27 cellular contexts compared by ENCODE assay signal in genomic region chr10:48194830-48195229, GRCh38.
DNase-seq lines count a peak whose midpoint lies in the region; ATAC-seq and TF ChIP-seq lines count a peak whose summit lies in the region.
"Had no signal": no experiment of that assay in that cellular context is flagged by ENCODE, and none has a peak within 500 bp of the region (broad histone marks: within the 10 kb centered on the region; RNA-seq: fewer than 3 reads in every experiment).

No MANE protein-coding gene starts in this region.

- peaks cover 3% of the 10 kb centered on the region for H3K4me1 ChIP-seq in colonic mucosa
- peaks cover 6 to 12% of the 10 kb centered on the region in 2 donors for H3K4me1 ChIP-seq in mucosa of rectum (ENCODE audit: control insufficient read depth in 2 of 2, insufficient read depth in 2 of 2, low read length in 2 of 2)
- H3K4me1 ChIP-seq: ascending aorta, tibial nerve had no signal

- no peaks in the 10 kb centered on the region for H3K9me3 Mint-ChIP-seq in Calu3 (ENCODE audit: low read depth, unreplicated experiment)
- H3K9me3 Mint-ChIP-seq in activated CD4-positive, alpha-beta T cell treated with anti-CD3 and anti-CD28 coated beads, Interleukin-2, amount 10 ng/mL, durations not matched to agents 24 days and 14 days = no peaks in the 10 kb centered on the region
- H3K9me3 Mint-ChIP-seq: activated T-helper 1 cell treated with anti-CD3 and anti-CD28 coated beads, Interleukin-12 subunit alpha, Interleukin-12 subunit beta, Interleukin-2, Interleukin-4 antibody, amounts not matched to agents 30 ng/mL and 10 ng/mL and 1 ng/mL, durations not matched to agents 14 hours and 24 hours and 36 hours; GM23338; T-helper 2 cell treated with Interferon-gamma antibody and Interleukin-4, amounts not matched to agents 5 μg/mL and 100 μg/mL, for 36 hours had no signal

- intact Hi-C loops in Calu3 (cut with micrococcal nuclease; ENCODE audit: unreplicated experiment) (no loop called here), colonic mucosa (cut with DNase I) (no loop called here)
- intact Hi-C loops in activated CD4-positive, alpha-beta T cell treated with anti-CD3 and anti-CD28 coated beads, Interleukin-2, amount 10 ng/mL, durations not matched to agents 24 days and 14 days (cut with micrococcal nuclease) = no loop called here

- no peak overlapping the region for H3K4me3 Mint-ChIP-seq in Calu3 (ENCODE audit: low read depth, unreplicated experiment)
- no peak overlapping the region for H3K4me3 Mint-ChIP-seq in activated CD4-positive, alpha-beta T cell treated with anti-CD3 and anti-CD28 coated beads, Interleukin-2, amount 10 ng/mL, durations not matched to agents 24 days and 14 days
- H3K4me3 Mint-ChIP-seq: activated T-helper 1 cell treated with anti-CD3 and anti-CD28 coated beads, Interleukin-12 subunit alpha, Interleukin-12 subunit beta, Interleukin-2, Interleukin-4 antibody, amounts not matched to agents 30 ng/mL and 10 ng/mL and 1 ng/mL, durations not matched to agents 14 hours and 24 hours and 36 hours; CD4-positive, CD25-positive, alpha-beta regulatory T cell; GM23338; memory B cell; naive B cell; stimulated activated naive CD8-positive, alpha-beta T cell treated with anti-CD3 and anti-CD28 coated beads, Interleukin-15, Interleukin-2, amounts not matched to agents 100 ng/mL and 50 ng/mL, for 24 hours; T-helper 2 cell treated with Interferon-gamma antibody and Interleukin-4, amounts not matched to agents 5 μg/mL and 100 μg/mL, for 36 hours had no signal

- BruUV-seq in Calu3 (replicated peaks; lab: Mats Ljungman, UMichigan) = no TSS peak

- no peaks in the 10 kb centered on the region for H3K36me3 Mint-ChIP-seq in Calu3 (ENCODE audit: insufficient read depth, unreplicated experiment)
- H3K36me3 Mint-ChIP-seq in activated CD4-positive, alpha-beta T cell treated with anti-CD3 and anti-CD28 coated beads, Interleukin-2, amount 10 ng/mL, durations not matched to agents 24 days and 14 days (ENCODE audit: low read depth) = no peaks in the 10 kb centered on the region
- H3K36me3 Mint-ChIP-seq: activated naive CD4-positive, alpha-beta T cell treated with anti-CD3 and anti-CD28 coated beads, Interleukin-2, amount 50 U/mL, for 72 hours; CD4-positive, CD25-positive, alpha-beta regulatory T cell; memory B cell; naive B cell had no signal

- H3K9me3 ChIP-seq in colonic mucosa (no peaks in the 10 kb centered on the region), mucosa of rectum (ENCODE audit: control insufficient read depth in 2 of 2, low read length in 2 of 2) (no peaks in the 10 kb centered on the region)
- H3K9me3 ChIP-seq: ascending aorta, right atrium auricular region, SK-N-SH, tibial nerve had no signal

- TF ChIP-seq POLR2A in GM18505 (IDR thresholded peaks at IDR 0.05; ENCODE audit: borderline replicate concordance, extremely low read depth, insufficient read depth, insufficient read length) = no peak

- no peak for ATAC-seq in GM18505 (IDR thresholded peaks at IDR 0.05; ENCODE audit: unreplicated experiment)
- ATAC-seq in GM18868 (IDR thresholded peaks at IDR 0.05; ENCODE audit: unreplicated experiment) = no peak
- ATAC-seq: activated naive CD4-positive, alpha-beta T cell treated with anti-CD3 and anti-CD28 coated beads, Interleukin-2, amount 50 U/mL, for 72 hours; GM23338 had no signal

- TF ChIP-seq CTCF in Calu3 (IDR thresholded peaks at IDR 0.05; ENCODE audit: unreplicated experiment) (no peak), colonic mucosa (IDR thresholded peaks at IDR 0.05) (no peak)

- H3K9ac ChIP-seq in colonic mucosa (ENCODE audit: low read depth in 2 of 2, low read length in 2 of 2) (peak overlapping the region in 1 of 2 donors; percentile 4), mucosa of rectum (ENCODE audit: low read depth in 1 of 2, low read length in 2 of 2) (no peak overlapping the region)
- H3K9ac ChIP-seq: SK-N-SH had no signal

- H3K36me3 ChIP-seq in colonic mucosa = no peaks in the 10 kb centered on the region
- no peaks in the 10 kb centered on the region for H3K36me3 ChIP-seq in mucosa of rectum (ENCODE audit: control insufficient read depth in 2 of 2, insufficient read depth in 2 of 2, low read length in 2 of 2)
- H3K36me3 ChIP-seq: ascending aorta, right atrium auricular region, tibial nerve had no signal

- DNase-seq in Calu3 (peak; percentile 22), HuH-7 (ENCODE audit: low spot score) (peak; percentile 30), colonic mucosa (peak; percentile 66), NCI-H2196 treated with DMSO at 0.1 percent for 48 hours (lab: John Stamatoyannopoulos, UW; ENCODE audit: unreplicated experiment) (no peak)
- DNase-seq in activated CD4-positive, alpha-beta T cell treated with anti-CD3 and anti-CD28 coated beads, Interleukin-2, amount 10 ng/mL, durations not matched to agents 24 days and 14 days = no peak
- DNase-seq: activated CD4-positive, alpha-beta T cell treated with anti-CD3 and anti-CD28 coated beads, Interleukin-2, amount 50 U/mL, for 4 hours; CD4-positive, CD25-positive, alpha-beta regulatory T cell; DMS153; Kasumi-1; kidney; naive B cell; NCI-H1048; NCI-H187 treated with DMSO at 0.1 percent for 48 hours; nucleus accumbens; SK-N-SH had no signal

- H3K27me3 ChIP-seq in colonic mucosa = no peaks in the 10 kb centered on the region
- H3K27me3 ChIP-seq in mucosa of rectum (ENCODE audit: control insufficient read depth in 2 of 2, insufficient read depth in 2 of 2, low read length in 2 of 2) = no peaks in the 10 kb centered on the region
- H3K27me3 ChIP-seq: ascending aorta, right atrium auricular region, tibial nerve had no signal

- CTCF ChIA-PET in Calu3 (lab: Charles Lee) = interaction anchor here (0.7 kb wide), 1 partner anchor 461 kb away, joined by 3 read pairs; no protein-coding TSS in a partner anchor

- peak overlapping the region; percentile 50 for H3K27ac ChIP-seq in colonic mucosa
- peak overlapping the region; percentile 51 to 56 for H3K27ac ChIP-seq in mucosa of rectum (ENCODE audit: low read depth in 2 of 2, low read length in 2 of 2)
- H3K27ac ChIP-seq: ascending aorta, right atrium auricular region, tibial nerve had no signal

- H3K4me1 Mint-ChIP-seq in Calu3 (ENCODE audit: low read depth, unreplicated experiment) = peaks cover 31% of the 10 kb centered on the region
- H3K4me1 Mint-ChIP-seq in activated CD4-positive, alpha-beta T cell treated with anti-CD3 and anti-CD28 coated beads, Interleukin-2, amount 10 ng/mL, durations not matched to agents 24 days and 14 days = no peaks in the 10 kb centered on the region

- no peaks in the 10 kb centered on the region for H3K27me3 Mint-ChIP-seq in Calu3 (ENCODE audit: unreplicated experiment)
- H3K27me3 Mint-ChIP-seq in activated CD4-positive, alpha-beta T cell treated with anti-CD3 and anti-CD28 coated beads, Interleukin-2, amount 10 ng/mL, durations not matched to agents 24 days and 14 days = peaks cover 3% of the 10 kb centered on the region
- H3K27me3 Mint-ChIP-seq: stimulated activated naive CD8-positive, alpha-beta T cell treated with anti-CD3 and anti-CD28 coated beads, Interleukin-15, Interleukin-2, amounts not matched to agents 100 ng/mL and 50 ng/mL, for 24 hours had no signal

- H3K4me3 ChIP-seq in colonic mucosa (no peak overlapping the region), mucosa of rectum (ENCODE audit: low read length in 2 of 2) (no peak overlapping the region)
- H3K4me3 ChIP-seq: ascending aorta, GM23338, right atrium auricular region, tibial nerve had no signal

- no peak overlapping the region for H3K27ac Mint-ChIP-seq in Calu3 (ENCODE audit: unreplicated experiment)
- H3K27ac Mint-ChIP-seq in activated CD4-positive, alpha-beta T cell treated with anti-CD3 and anti-CD28 coated beads, Interleukin-2, amount 10 ng/mL, durations not matched to agents 24 days and 14 days = no peak overlapping the region
- H3K27ac Mint-ChIP-seq: activated T-helper 1 cell treated with anti-CD3 and anti-CD28 coated beads, Interleukin-12 subunit alpha, Interleukin-12 subunit beta, Interleukin-2, Interleukin-4 antibody, amounts not matched to agents 30 ng/mL and 10 ng/mL and 1 ng/mL, durations not matched to agents 14 hours and 24 hours and 36 hours; CD4-positive, CD25-positive, alpha-beta regulatory T cell; GM23338; memory B cell; naive B cell; stimulated activated naive CD8-positive, alpha-beta T cell treated with anti-CD3 and anti-CD28 coated beads, Interleukin-15, Interleukin-2, amounts not matched to agents 100 ng/mL and 50 ng/mL, for 24 hours; T-helper 2 cell treated with Interferon-gamma antibody and Interleukin-4, amounts not matched to agents 5 μg/mL and 100 μg/mL, for 36 hours had no signal

Comparison
In these comparisons a context has a peak if more than half of its experiments do, and no peak if none do; other contexts are left out.
1. DNase-seq: peak in Calu3 (single experiment), HuH-7 (single experiment) and colonic mucosa (single experiment); none in NCI-H2196 treated with DMSO at 0.1 percent for 48 hours (single experiment) and activated CD4-positive, alpha-beta T cell treated with anti-CD3 and anti-CD28 coated beads, Interleukin-2, amount 10 ng/mL, durations not matched to agents 24 days and 14 days (single experiment).